9 cellular contexts compared by ENCODE assay signal in the genomic region with DNA sequence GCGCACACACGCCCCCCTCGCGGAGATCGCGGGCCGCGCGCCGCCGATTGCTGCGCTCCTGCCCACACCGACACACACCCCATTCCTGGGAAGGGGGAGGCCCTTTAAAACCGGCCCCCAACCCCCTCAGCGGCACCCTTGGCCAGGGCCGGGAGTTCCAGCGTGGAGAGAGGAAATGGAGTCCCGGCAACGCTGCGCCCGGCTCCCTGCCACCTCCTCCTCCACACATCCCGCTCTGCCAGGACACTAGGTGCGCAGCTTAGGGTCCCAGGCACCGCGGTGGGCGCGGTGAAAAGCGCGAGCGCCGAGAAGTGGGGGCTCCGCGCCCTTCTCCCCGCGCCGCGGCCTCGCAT. TPM values are rescaled to one million over a fixed set of nuclear protein-coding genes. Genes with fewer than 3 reads are reported as not detected.
DNase-seq lines count a peak whose midpoint lies in the region; ATAC-seq, FAIRE-seq and TF ChIP-seq lines count a peak whose summit lies in the region.
"Had no signal": no experiment of that assay in that cellular context is flagged by ENCODE, and none has a peak within 500 bp of the region (broad histone marks: within the 10 kb centered on the region; RNA-seq: fewer than 3 reads in every experiment).

No MANE protein-coding gene starts in this region.

- no peak for DNase-seq in activated naive CD8-positive, alpha-beta T cell treated with anti-CD3 and anti-CD28 coated beads, Interleukin-2, amount 50 U/mL, for 24 hours
- DNase-seq in keratinocyte (ENCODE audit: low read depth, low spot score) (no peak), COR-L47 (lab: John Stamatoyannopoulos, UW) (no peak), A172 (ENCODE audit: low spot score) (no peak)

- H3K9me3 ChIP-seq in keratinocyte (ENCODE audit: control insufficient read depth, low read depth, low read length) (no peaks in the 10 kb centered on the region), stomach smooth muscle (ENCODE audit: control insufficient read depth in 2 of 2, low read length in 2 of 2) (no peaks in the 10 kb centered on the region)

- peaks cover 12% of the 10 kb centered on the region for H3K4me1 Mint-ChIP-seq in activated naive CD8-positive, alpha-beta T cell treated with anti-CD3 and anti-CD28 coated beads, Interleukin-2, amount 50 U/mL, for 24 hours

- no peaks in the 10 kb centered on the region for H3K9me3 Mint-ChIP-seq in activated naive CD8-positive, alpha-beta T cell treated with anti-CD3 and anti-CD28 coated beads, Interleukin-2, amount 50 U/mL, for 24 hours

- peaks cover 48% of the 10 kb centered on the region for H3K79me2 ChIP-seq in ACC112 (ENCODE audit: control insufficient read depth, insufficient read depth, low read length, unreplicated experiment)
- peaks cover 22% of the 10 kb centered on the region for H3K79me2 ChIP-seq in keratinocyte (ENCODE audit: control insufficient read depth, insufficient read depth, low read length)

- peaks cover 4% of the 10 kb centered on the region for H3K27me3 Mint-ChIP-seq in activated naive CD8-positive, alpha-beta T cell treated with anti-CD3 and anti-CD28 coated beads, Interleukin-2, amount 50 U/mL, for 24 hours

- H3K27ac Mint-ChIP-seq in activated naive CD8-positive, alpha-beta T cell treated with anti-CD3 and anti-CD28 coated beads, Interleukin-2, amount 50 U/mL, for 24 hours: no peak overlapping the region

- H3K27me3 ChIP-seq in ACC112 (ENCODE audit: insufficient read depth, low read length) (no peaks in the 10 kb centered on the region), keratinocyte (ENCODE audit: control insufficient read depth, extremely low read depth, insufficient read depth, low read length) (no peaks in the 10 kb centered on the region), stomach smooth muscle (ENCODE audit: control insufficient read depth in 1 of 2, insufficient read depth in 2 of 2, low read length in 2 of 2) (no peaks in the 10 kb centered on the region)

- no peak for TF ChIP-seq CTCF in keratinocyte (optimal IDR thresholded peaks at IDR 0.05 in 1 of 3, IDR thresholded peaks at IDR 0.05 in 1 of 3, conservative IDR thresholded peaks at IDR 0.05 in 1 of 3; ENCODE audit: extremely low read depth in 1 of 3, insufficient read depth in 2 of 3, low read length in 3 of 3)

- H3K36me3 ChIP-seq in ACC112 (ENCODE audit: insufficient read depth, low read length): no peaks in the 10 kb centered on the region
- no peaks in the 10 kb centered on the region for H3K36me3 ChIP-seq in keratinocyte (ENCODE audit: control insufficient read depth in 2 of 2, extremely low read depth in 1 of 2, insufficient read depth in 2 of 2, low read length in 2 of 2)
- H3K36me3 ChIP-seq in stomach smooth muscle (ENCODE audit: control insufficient read depth in 2 of 2, insufficient read depth in 2 of 2, low read length in 2 of 2): peaks cover 0 to 3% of the 10 kb centered on the region in 2 donors

- peak overlapping the region; percentile 67 for H3K4me2 ChIP-seq in keratinocyte (ENCODE audit: control insufficient read depth, extremely low read depth, insufficient read depth, low read depth, low read length)

- H3K4me3 ChIP-seq in ACC112 (ENCODE audit: low read depth, low read length) (peak overlapping the region; percentile 97), keratinocyte (ENCODE audit: control insufficient read depth in 2 of 3, extremely low read depth in 1 of 3, insufficient read depth in 2 of 3, low read depth in 1 of 3, low read length in 3 of 3) (peak overlapping the region; percentile 75 to 93 (median 86)), stomach smooth muscle (ENCODE audit: low read length in 2 of 2) (peak overlapping the region; percentile 94 to 99)

- no peak for FAIRE-seq in keratinocyte (lab: Jason Lieb, UNC)

- H3K36me3 Mint-ChIP-seq in activated naive CD8-positive, alpha-beta T cell treated with anti-CD3 and anti-CD28 coated beads, Interleukin-2, amount 50 U/mL, for 24 hours (ENCODE audit: low read depth): no peaks in the 10 kb centered on the region

- H3K9ac ChIP-seq in keratinocyte (ENCODE audit: control insufficient read depth, extremely low read depth, insufficient read depth, low read length): peak overlapping the region; percentile 92
- peak overlapping the region; percentile 96 to 99 for H3K9ac ChIP-seq in stomach smooth muscle (ENCODE audit: low read length in 2 of 2)

- peak; percentile 12 for ATAC-seq in GM18873 (IDR thresholded peaks at IDR 0.05; ENCODE audit: low FRiP score, unreplicated experiment)
- ATAC-seq in HG03135 (IDR thresholded peaks at IDR 0.05; ENCODE audit: unreplicated experiment): peak; percentile 16
- ATAC-seq in activated naive CD8-positive, alpha-beta T cell treated with anti-CD3 and anti-CD28 coated beads, Interleukin-2, amount 50 U/mL, for 24 hours: peak; percentile 11

- dilution Hi-C loops in keratinocyte (cut with MboI; ENCODE audit: extremely low pct_ligation_motif_present, low sequenced_read_pairs): no loop called here

- peaks cover 30% of the 10 kb centered on the region for H3K4me1 ChIP-seq in ACC112 (ENCODE audit: control insufficient read depth, insufficient read depth, low read length, unreplicated experiment)
- peaks cover 51% of the 10 kb centered on the region for H3K4me1 ChIP-seq in keratinocyte (ENCODE audit: control insufficient read depth, extremely low read depth, insufficient read depth, low read length)
- H3K4me1 ChIP-seq in stomach smooth muscle (ENCODE audit: control insufficient read depth, insufficient read depth, low read length): peaks cover 46% of the 10 kb centered on the region

- peak overlapping the region; percentile 57 for H2AFZ ChIP-seq in ACC112 (ENCODE audit: low read length, unreplicated experiment)
- peak overlapping the region; percentile 98 for H2AFZ ChIP-seq in keratinocyte (ENCODE audit: control insufficient read depth, low read length)

- no peaks in the 10 kb centered on the region for H4K20me1 ChIP-seq in keratinocyte (ENCODE audit: control insufficient read depth, extremely low read depth, insufficient read depth, low read length)

- H3K4me3 Mint-ChIP-seq in activated naive CD8-positive, alpha-beta T cell treated with anti-CD3 and anti-CD28 coated beads, Interleukin-2, amount 50 U/mL, for 24 hours: peak overlapping the region; percentile 80

- peak overlapping the region; percentile 75 for H3K27ac ChIP-seq in ACC112 (ENCODE audit: low read depth, low read length)
- peak overlapping the region; percentile 86 for H3K27ac ChIP-seq in keratinocyte (ENCODE audit: control insufficient read depth, insufficient read depth, low read length)
- H3K27ac ChIP-seq in stomach smooth muscle (ENCODE audit: low read length): peak overlapping the region; percentile 98

- no peaks in the 10 kb centered on the region for H3K9me1 ChIP-seq in keratinocyte (ENCODE audit: control insufficient read depth, extremely low read depth, insufficient read depth, low read length)

RNA-seq across cellular contexts. Expression of a gene that starts 0.4 kb away (rescaled TPM):
- polyA plus RNA-seq in keratinocyte: 5.9 to 11.1 TPM (median 9.4 TPM) in 3 replicates
- 4.1 TPM for polyA plus RNA-seq in keratinocyte (2011; ENCODE audit: low read depth)
- polyA plus RNA-seq in keratinocyte (2011; cell fraction: cytosol; rRNA removed): 7.5 and 10.9 TPM in 2 replicates
- polyA plus RNA-seq in keratinocyte (2011; cell fraction: nucleus; rRNA removed): 7.4 and 11.1 TPM in 2 replicates
- polyA plus RNA-seq in keratinocyte (2012; ENCODE audit: low replicate concordance): 9.2 and 14.3 TPM in 2 replicates
- polyA minus RNA-seq in keratinocyte: 10.7 to 18.2 TPM (median 13.7 TPM) in 3 replicates
- polyA minus RNA-seq in keratinocyte (2011; cell fraction: cytosol; rRNA and poly(A)+ RNA removed): 16.1 TPM
- 14.0 and 17.1 TPM in 2 replicates for polyA minus RNA-seq in keratinocyte (2011; cell fraction: nucleus; rRNA and poly(A)+ RNA removed)
- total RNA-seq in A172 (2014; rRNA removed; shearing (Covaris generic)): 42.1 and 53.8 TPM in 2 replicates

RNA-seq across cellular contexts. Expression of a gene that starts 49.7 kb away (rescaled TPM):
- polyA plus RNA-seq in keratinocyte: not detected in 3 replicates
- polyA plus RNA-seq in keratinocyte (2011; ENCODE audit: low read depth): not detected
- not detected in 2 replicates for polyA plus RNA-seq in keratinocyte (2011; cell fraction: cytosol; rRNA removed)
- not detected in 2 replicates for polyA plus RNA-seq in keratinocyte (2011; cell fraction: nucleus; rRNA removed)
- not detected in 2 replicates for polyA plus RNA-seq in keratinocyte (2012; ENCODE audit: low replicate concordance)
- not detected in 3 replicates for polyA minus RNA-seq in keratinocyte
- not detected for polyA minus RNA-seq in keratinocyte (2011; cell fraction: cytosol; rRNA and poly(A)+ RNA removed)
- not detected in 2 replicates for polyA minus RNA-seq in keratinocyte (2011; cell fraction: nucleus; rRNA and poly(A)+ RNA removed)
- total RNA-seq in A172 (2014; rRNA removed; shearing (Covaris generic)): not detected in 2 replicates
- total RNA-seq: renal cortical epithelial cell had no signal
